Comparison of ENCODE assay signal across 17 cellular contexts in the genomic region with DNA sequence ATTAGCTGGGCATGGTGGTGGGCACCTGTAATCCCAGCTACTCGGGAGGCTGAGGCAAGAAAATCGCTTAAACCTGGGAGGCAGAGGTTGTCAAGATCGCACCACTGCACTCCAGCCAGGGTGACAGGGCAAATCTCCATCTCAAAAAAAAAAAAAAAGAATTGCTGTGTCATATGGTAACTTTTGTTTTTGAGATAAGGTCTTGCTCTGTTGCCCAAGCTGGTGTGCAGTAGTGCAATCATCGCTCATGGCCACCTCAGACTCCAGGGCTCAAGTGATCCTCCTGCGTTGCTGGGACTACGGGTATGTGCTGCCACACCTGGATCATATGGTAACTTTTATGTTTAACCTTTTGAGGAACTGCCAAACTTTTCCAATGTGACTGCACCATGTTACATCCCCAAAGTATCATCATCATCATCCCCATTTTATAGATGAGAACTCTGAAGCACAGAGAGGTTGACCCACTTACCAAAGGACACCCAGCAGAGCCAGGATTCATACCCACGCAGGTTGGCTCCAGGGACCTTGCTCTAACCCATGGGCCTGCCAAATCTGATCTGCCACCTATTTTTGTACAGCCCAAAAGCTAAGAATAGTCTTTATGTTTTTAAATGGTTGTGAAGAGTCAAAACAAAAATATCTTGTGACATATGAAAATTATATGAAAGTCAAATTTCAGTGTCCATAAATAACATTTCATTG.
"Had no signal": no experiment of that assay in that cellular context is flagged by ENCODE, and none has a peak within 500 bp of the region (broad histone marks: within the 10 kb centered on the region; RNA-seq: fewer than 3 reads in every experiment).

No MANE protein-coding gene starts in this region.

- H3K36me3 ChIP-seq: adrenal gland, colonic mucosa, esophagus squamous epithelium, lower lobe of right lung, pancreas, sigmoid colon, tibial artery, uterus had no signal

- DNase-seq: activated CD4-positive, alpha-beta T cell treated with anti-CD3 and anti-CD28 coated beads, Interleukin-2, amount 50 U/mL, for 48 hours; activated CD4-positive, CD25-positive, alpha-beta regulatory T cell treated with anti-CD3 and anti-CD28 coated beads, Interleukin-2, amount 50 U/mL, for 72 hours; activated effector memory CD4-positive, alpha-beta T cell treated with Interleukin-2 at 50 U/mL for 16 hours; activated naive CD4-positive, alpha-beta T cell treated with anti-CD3 and anti-CD28 coated beads, Interleukin-2, amount 50 U/mL, for 16 hours; activated T-cell treated with anti-CD3 and anti-CD28 coated beads, Interleukin-2, amount 50 U/mL, for 4 hours; colonic mucosa; esophagus squamous epithelium; foreskin fibroblast; head of caudate nucleus; lower lobe of right lung; midbrain; pancreas; sigmoid colon; stimulated activated CD4-positive, alpha-beta T cell treated with anti-CD3 and anti-CD28 coated beads, Interleukin-1b, Interleukin-23, amount 100 ng/mL, for 48 hours; tibial artery; uterus had no signal

- H3K9me3 Mint-ChIP-seq: activated T-cell treated with anti-CD3 and anti-CD28 coated beads, Interleukin-2, amount 50 U/mL, for 4 hours had no signal

- ATAC-seq: activated T-cell treated with anti-CD3 and anti-CD28 coated beads, Interleukin-2, amount 50 U/mL, for 4 hours; lower lobe of right lung; pancreas had no signal

- H3K4me3 ChIP-seq: adrenal gland, colonic mucosa, esophagus squamous epithelium, lower lobe of right lung, pancreas, sigmoid colon, tibial artery, uterus had no signal

- H3K4me3 Mint-ChIP-seq: activated T-cell treated with anti-CD3 and anti-CD28 coated beads, Interleukin-2, amount 50 U/mL, for 4 hours had no signal

- H3K27ac ChIP-seq: adrenal gland, colonic mucosa, esophagus squamous epithelium, lower lobe of right lung, pancreas, sigmoid colon, tibial artery, uterus had no signal

- H3K27me3 ChIP-seq: adrenal gland, colonic mucosa, esophagus squamous epithelium, pancreas, sigmoid colon, tibial artery, uterus had no signal

- H3K9me3 ChIP-seq: adrenal gland, colonic mucosa, esophagus squamous epithelium, lower lobe of right lung, pancreas, sigmoid colon, tibial artery, uterus had no signal

- H3K4me1 ChIP-seq: colonic mucosa had no signal
